1 cellular context compared by ENCODE assay signal in genomic region chr6:3231213-3232016, GRCh38.
TF ChIP-seq lines count a peak whose summit lies in the region.

No MANE protein-coding gene starts in this region.

TF ChIP-seq in WTC11, 78 proteins besides CTCF, POLR2A, EP300 and RAD21 (continued from another document and continues in another):
- TF ChIP-seq, protein P1, sequence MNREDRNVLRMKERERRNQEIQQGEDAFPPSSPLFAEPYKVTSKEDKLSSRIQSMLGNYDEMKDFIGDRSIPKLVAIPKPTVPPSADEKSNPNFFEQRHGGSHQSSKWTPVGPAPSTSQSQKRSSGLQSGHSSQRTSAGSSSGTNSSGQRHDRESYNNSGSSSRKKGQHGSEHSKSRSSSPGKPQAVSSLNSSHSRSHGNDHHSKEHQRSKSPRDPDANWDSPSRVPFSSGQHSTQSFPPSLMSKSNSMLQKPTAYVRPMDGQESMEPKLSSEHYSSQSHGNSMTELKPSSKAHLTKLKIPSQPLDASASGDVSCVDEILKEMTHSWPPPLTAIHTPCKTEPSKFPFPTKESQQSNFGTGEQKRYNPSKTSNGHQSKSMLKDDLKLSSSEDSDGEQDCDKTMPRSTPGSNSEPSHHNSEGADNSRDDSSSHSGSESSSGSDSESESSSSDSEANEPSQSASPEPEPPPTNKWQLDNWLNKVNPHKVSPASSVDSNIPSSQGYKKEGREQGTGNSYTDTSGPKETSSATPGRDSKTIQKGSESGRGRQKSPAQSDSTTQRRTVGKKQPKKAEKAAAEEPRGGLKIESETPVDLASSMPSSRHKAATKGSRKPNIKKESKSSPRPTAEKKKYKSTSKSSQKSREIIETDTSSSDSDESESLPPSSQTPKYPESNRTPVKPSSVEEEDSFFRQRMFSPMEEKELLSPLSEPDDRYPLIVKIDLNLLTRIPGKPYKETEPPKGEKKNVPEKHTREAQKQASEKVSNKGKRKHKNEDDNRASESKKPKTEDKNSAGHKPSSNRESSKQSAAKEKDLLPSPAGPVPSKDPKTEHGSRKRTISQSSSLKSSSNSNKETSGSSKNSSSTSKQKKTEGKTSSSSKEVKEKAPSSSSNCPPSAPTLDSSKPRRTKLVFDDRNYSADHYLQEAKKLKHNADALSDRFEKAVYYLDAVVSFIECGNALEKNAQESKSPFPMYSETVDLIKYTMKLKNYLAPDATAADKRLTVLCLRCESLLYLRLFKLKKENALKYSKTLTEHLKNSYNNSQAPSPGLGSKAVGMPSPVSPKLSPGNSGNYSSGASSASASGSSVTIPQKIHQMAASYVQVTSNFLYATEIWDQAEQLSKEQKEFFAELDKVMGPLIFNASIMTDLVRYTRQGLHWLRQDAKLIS (CRISPR knock-in tag; IDR thresholded peaks at IDR 0.05; ENCODE audit: borderline replicate concordance), result no peak
- TF ChIP-seq ZNF317 (CRISPR knock-in tag; IDR thresholded peaks at IDR 0.05; ENCODE audit: borderline replicate concordance, low read depth) (no peak), TEAD4 (CRISPR knock-in tag; IDR thresholded peaks at IDR 0.05) (no peak), ZNF121 (CRISPR knock-in tag; IDR thresholded peaks at IDR 0.05) (no peak), ZNF423 (CRISPR knock-in tag; IDR thresholded peaks at IDR 0.05) (no peak), NR3C1 (CRISPR knock-in tag; conservative IDR thresholded peaks at IDR 0.05; ENCODE audit: low read depth) (no peak), CBFB (CRISPR knock-in tag; IDR thresholded peaks at IDR 0.05; ENCODE audit: low read depth) (no peak), CREB1 (CRISPR knock-in tag; IDR thresholded peaks at IDR 0.05) (no peak), TP53 (CRISPR knock-in tag; IDR thresholded peaks at IDR 0.05) (no peak), ELF4 (CRISPR knock-in tag; IDR thresholded peaks at IDR 0.05; ENCODE audit: low read depth) (no peak), FOXJ3 (CRISPR knock-in tag; IDR thresholded peaks at IDR 0.05; ENCODE audit: borderline replicate concordance) (no peak), CREM (CRISPR knock-in tag; IDR thresholded peaks at IDR 0.05) (no peak), ZNF425 (CRISPR knock-in tag; conservative IDR thresholded peaks at IDR 0.05) (no peak), OVOL2 (CRISPR knock-in tag; IDR thresholded peaks at IDR 0.05; ENCODE audit: borderline replicate concordance) (no peak), ZNF396 (CRISPR knock-in tag; IDR thresholded peaks at IDR 0.05; ENCODE audit: borderline replicate concordance) (no peak), FOXK1 (CRISPR knock-in tag; IDR thresholded peaks at IDR 0.05) (peak; percentile 61), GABPB1 (CRISPR knock-in tag; IDR thresholded peaks at IDR 0.05) (peak; percentile 6; the same call in 1 of the 2 replicates), JUN (CRISPR knock-in tag; IDR thresholded peaks at IDR 0.05) (no peak), ATF3 (CRISPR knock-in tag; conservative IDR thresholded peaks at IDR 0.05) (no peak), ESRRA (CRISPR knock-in tag; IDR thresholded peaks at IDR 0.05; ENCODE audit: borderline replicate concordance) (no peak), ZNF263 (CRISPR knock-in tag; IDR thresholded peaks at IDR 0.05; ENCODE audit: low read depth) (no peak), SMAD4 (CRISPR knock-in tag; IDR thresholded peaks at IDR 0.05) (no peak), RORB (CRISPR knock-in tag; IDR thresholded peaks at IDR 0.05) (no peak), GTF2I (CRISPR knock-in tag; conservative IDR thresholded peaks at IDR 0.05) (no peak), PRRX2 (CRISPR knock-in tag; IDR thresholded peaks at IDR 0.05) (no peak), GRHL2 (CRISPR knock-in tag; IDR thresholded peaks at IDR 0.05; ENCODE audit: insufficient replicate concordance, severe bottlenecking) (no peak), MXD4 (CRISPR knock-in tag; IDR thresholded peaks at IDR 0.05; ENCODE audit: borderline replicate concordance) (no peak), ZNF416 (CRISPR knock-in tag; IDR thresholded peaks at IDR 0.05) (no peak), STAT6 (CRISPR knock-in tag; conservative IDR thresholded peaks at IDR 0.05; ENCODE audit: low read depth) (no peak)
- TF ChIP-seq, protein P2, sequence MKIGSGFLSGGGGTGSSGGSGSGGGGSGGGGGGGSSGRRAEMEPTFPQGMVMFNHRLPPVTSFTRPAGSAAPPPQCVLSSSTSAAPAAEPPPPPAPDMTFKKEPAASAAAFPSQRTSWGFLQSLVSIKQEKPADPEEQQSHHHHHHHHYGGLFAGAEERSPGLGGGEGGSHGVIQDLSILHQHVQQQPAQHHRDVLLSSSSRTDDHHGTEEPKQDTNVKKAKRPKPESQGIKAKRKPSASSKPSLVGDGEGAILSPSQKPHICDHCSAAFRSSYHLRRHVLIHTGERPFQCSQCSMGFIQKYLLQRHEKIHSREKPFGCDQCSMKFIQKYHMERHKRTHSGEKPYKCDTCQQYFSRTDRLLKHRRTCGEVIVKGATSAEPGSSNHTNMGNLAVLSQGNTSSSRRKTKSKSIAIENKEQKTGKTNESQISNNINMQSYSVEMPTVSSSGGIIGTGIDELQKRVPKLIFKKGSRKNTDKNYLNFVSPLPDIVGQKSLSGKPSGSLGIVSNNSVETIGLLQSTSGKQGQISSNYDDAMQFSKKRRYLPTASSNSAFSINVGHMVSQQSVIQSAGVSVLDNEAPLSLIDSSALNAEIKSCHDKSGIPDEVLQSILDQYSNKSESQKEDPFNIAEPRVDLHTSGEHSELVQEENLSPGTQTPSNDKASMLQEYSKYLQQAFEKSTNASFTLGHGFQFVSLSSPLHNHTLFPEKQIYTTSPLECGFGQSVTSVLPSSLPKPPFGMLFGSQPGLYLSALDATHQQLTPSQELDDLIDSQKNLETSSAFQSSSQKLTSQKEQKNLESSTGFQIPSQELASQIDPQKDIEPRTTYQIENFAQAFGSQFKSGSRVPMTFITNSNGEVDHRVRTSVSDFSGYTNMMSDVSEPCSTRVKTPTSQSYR (CRISPR knock-in tag; IDR thresholded peaks at IDR 0.05), result peak; percentile 98
- TF ChIP-seq, protein P3, sequence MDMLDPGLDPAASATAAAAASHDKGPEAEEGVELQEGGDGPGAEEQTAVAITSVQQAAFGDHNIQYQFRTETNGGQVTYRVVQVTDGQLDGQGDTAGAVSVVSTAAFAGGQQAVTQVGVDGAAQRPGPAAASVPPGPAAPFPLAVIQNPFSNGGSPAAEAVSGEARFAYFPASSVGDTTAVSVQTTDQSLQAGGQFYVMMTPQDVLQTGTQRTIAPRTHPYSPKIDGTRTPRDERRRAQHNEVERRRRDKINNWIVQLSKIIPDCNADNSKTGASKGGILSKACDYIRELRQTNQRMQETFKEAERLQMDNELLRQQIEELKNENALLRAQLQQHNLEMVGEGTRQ (CRISPR knock-in tag; IDR thresholded peaks at IDR 0.05), result no peak
- TF ChIP-seq, protein P4, sequence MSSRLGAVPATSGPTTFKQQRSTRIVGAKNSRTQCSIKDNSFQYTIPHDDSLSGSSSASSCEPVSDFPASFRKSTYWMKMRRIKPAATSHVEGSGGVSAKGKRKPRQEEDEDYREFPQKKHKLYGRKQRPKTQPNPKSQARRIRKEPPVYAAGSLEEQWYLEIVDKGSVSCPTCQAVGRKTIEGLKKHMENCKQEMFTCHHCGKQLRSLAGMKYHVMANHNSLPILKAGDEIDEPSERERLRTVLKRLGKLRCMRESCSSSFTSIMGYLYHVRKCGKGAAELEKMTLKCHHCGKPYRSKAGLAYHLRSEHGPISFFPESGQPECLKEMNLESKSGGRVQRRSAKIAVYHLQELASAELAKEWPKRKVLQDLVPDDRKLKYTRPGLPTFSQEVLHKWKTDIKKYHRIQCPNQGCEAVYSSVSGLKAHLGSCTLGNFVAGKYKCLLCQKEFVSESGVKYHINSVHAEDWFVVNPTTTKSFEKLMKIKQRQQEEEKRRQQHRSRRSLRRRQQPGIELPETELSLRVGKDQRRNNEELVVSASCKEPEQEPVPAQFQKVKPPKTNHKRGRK (CRISPR knock-in tag; IDR thresholded peaks at IDR 0.05; ENCODE audit: borderline replicate concordance), result no peak
- TF ChIP-seq, protein P5, sequence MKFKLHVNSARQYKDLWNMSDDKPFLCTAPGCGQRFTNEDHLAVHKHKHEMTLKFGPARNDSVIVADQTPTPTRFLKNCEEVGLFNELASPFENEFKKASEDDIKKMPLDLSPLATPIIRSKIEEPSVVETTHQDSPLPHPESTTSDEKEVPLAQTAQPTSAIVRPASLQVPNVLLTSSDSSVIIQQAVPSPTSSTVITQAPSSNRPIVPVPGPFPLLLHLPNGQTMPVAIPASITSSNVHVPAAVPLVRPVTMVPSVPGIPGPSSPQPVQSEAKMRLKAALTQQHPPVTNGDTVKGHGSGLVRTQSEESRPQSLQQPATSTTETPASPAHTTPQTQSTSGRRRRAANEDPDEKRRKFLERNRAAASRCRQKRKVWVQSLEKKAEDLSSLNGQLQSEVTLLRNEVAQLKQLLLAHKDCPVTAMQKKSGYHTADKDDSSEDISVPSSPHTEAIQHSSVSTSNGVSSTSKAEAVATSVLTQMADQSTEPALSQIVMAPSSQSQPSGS (CRISPR knock-in tag; IDR thresholded peaks at IDR 0.05; ENCODE audit: borderline replicate concordance, low read depth), result no peak
- TF ChIP-seq, protein P6, sequence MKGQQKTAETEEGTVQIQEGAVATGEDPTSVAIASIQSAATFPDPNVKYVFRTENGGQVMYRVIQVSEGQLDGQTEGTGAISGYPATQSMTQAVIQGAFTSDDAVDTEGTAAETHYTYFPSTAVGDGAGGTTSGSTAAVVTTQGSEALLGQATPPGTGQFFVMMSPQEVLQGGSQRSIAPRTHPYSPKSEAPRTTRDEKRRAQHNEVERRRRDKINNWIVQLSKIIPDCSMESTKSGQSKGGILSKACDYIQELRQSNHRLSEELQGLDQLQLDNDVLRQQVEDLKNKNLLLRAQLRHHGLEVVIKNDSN (CRISPR knock-in tag; IDR thresholded peaks at IDR 0.05), result peak; percentile 34; the same call in 1 of the 2 replicates
- TF ChIP-seq, protein P7, sequence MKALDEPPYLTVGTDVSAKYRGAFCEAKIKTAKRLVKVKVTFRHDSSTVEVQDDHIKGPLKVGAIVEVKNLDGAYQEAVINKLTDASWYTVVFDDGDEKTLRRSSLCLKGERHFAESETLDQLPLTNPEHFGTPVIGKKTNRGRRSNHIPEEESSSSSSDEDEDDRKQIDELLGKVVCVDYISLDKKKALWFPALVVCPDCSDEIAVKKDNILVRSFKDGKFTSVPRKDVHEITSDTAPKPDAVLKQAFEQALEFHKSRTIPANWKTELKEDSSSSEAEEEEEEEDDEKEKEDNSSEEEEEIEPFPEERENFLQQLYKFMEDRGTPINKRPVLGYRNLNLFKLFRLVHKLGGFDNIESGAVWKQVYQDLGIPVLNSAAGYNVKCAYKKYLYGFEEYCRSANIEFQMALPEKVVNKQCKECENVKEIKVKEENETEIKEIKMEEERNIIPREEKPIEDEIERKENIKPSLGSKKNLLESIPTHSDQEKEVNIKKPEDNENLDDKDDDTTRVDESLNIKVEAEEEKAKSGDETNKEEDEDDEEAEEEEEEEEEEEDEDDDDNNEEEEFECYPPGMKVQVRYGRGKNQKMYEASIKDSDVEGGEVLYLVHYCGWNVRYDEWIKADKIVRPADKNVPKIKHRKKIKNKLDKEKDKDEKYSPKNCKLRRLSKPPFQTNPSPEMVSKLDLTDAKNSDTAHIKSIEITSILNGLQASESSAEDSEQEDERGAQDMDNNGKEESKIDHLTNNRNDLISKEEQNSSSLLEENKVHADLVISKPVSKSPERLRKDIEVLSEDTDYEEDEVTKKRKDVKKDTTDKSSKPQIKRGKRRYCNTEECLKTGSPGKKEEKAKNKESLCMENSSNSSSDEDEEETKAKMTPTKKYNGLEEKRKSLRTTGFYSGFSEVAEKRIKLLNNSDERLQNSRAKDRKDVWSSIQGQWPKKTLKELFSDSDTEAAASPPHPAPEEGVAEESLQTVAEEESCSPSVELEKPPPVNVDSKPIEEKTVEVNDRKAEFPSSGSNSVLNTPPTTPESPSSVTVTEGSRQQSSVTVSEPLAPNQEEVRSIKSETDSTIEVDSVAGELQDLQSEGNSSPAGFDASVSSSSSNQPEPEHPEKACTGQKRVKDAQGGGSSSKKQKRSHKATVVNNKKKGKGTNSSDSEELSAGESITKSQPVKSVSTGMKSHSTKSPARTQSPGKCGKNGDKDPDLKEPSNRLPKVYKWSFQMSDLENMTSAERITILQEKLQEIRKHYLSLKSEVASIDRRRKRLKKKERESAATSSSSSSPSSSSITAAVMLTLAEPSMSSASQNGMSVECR (CRISPR knock-in tag; IDR thresholded peaks at IDR 0.05; ENCODE audit: borderline replicate concordance), result peak; percentile 64
